In the genomic region with DNA sequence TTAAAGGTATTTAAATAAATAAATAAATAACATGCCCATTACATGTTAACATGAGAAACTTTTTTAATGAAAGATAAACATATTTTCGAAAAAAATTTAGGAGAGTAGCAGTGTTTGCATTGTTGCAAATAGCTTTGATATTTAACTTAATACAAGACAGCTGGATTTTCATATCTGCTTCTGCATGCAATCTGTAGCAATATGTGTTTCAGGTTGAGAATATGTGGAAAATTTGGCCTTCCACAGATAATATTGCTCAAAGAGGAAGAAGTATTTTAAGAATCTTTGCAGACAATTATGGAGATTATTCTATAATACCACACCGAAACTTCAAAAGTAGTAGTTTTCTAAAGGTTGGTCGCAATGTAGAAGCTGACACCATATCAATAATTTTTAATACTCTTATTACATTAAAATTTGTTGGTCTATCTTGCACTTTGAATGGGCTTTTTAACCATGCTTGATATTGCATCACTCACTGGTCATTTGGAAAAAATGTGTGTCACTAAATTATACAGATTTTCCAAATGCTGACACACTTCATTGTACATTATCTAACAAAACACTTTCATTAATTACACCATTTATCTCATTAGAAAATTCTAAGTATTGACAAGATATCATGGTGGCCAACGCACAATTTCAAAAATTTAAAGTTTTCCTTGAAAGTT, we compare ENCODE assay signal across 22 cellular contexts.
"Had no signal": no experiment of that assay in that cellular context is flagged by ENCODE, and none has a peak within 500 bp of the region (broad histone marks: within the 10 kb centered on the region; RNA-seq: fewer than 3 reads in every experiment).

No MANE protein-coding gene starts in this region.

- H3K9me3 ChIP-seq: prostate gland, thyroid gland had no signal

- H3K4me1 ChIP-seq: lower lobe of right lung, prostate gland, right atrium auricular region, stomach, thyroid gland, vagina had no signal

- H3K27me3 ChIP-seq: hepatocyte, right atrium auricular region, stomach, thyroid gland, vagina had no signal

- H3K27ac ChIP-seq: coronary artery, hepatocyte, lower lobe of right lung, prostate gland, right atrium auricular region, stomach, thyroid gland, vagina had no signal

- DNase-seq: effector CD4-positive, alpha-beta T cell; head of caudate nucleus; immature natural killer cell; left ventricle myocardium superior; lower lobe of right lung; naive thymus-derived CD8-positive, alpha-beta T cell; nephron progenitor cell; nucleus accumbens; stimulated activated CD4-positive, alpha-beta T cell treated with anti-CD3 and anti-CD28 coated beads, Interleukin-12 subunit alpha, Interleukin-12 subunit beta, amount 100 ng/mL, for 4 hours; stimulated activated CD4-positive, alpha-beta T cell treated with anti-CD3 and anti-CD28 coated beads, Interleukin-1b, Interleukin-23, amount 100 ng/mL, for 48 hours; stimulated activated CD4-positive, alpha-beta T cell treated with anti-CD3 and anti-CD28 coated beads, Interleukin-4, amount 100 ng/mL, for 1 hour; stimulated activated CD8-positive, alpha-beta memory T cell treated with anti-CD3 and anti-CD28 coated beads, Interleukin-4, amount 100 ng/mL, for 48 hours; stimulated activated naive CD4-positive, alpha-beta T cell; stomach; thyroid gland had no signal

- H3K79me2 ChIP-seq: hepatocyte had no signal

- H2AFZ ChIP-seq: hepatocyte had no signal

- H3K27ac Mint-ChIP-seq: immature natural killer cell; naive thymus-derived CD8-positive, alpha-beta T cell; nephron progenitor cell had no signal

- H3K27me3 Mint-ChIP-seq: naive thymus-derived CD8-positive, alpha-beta T cell had no signal

- H3K4me1 Mint-ChIP-seq: immature natural killer cell, nephron progenitor cell had no signal

- H3K36me3 ChIP-seq: lower lobe of right lung, prostate gland, right atrium auricular region, stomach, thyroid gland, vagina had no signal

- H3K4me3 ChIP-seq: coronary artery, hepatocyte, lower lobe of right lung, prostate gland, right atrium auricular region, smooth muscle cell, stomach, thyroid gland, vagina had no signal

- ATAC-seq: left ventricle myocardium superior; lower lobe of right lung; naive thymus-derived CD8-positive, alpha-beta T cell; sciatic nerve had no signal

- H3K4me3 Mint-ChIP-seq: immature natural killer cell; naive thymus-derived CD8-positive, alpha-beta T cell; nephron progenitor cell had no signal

- H3K4me2 ChIP-seq: hepatocyte, smooth muscle cell had no signal
